ENCODE assay signal across 1 cellular context in the genomic region with DNA sequence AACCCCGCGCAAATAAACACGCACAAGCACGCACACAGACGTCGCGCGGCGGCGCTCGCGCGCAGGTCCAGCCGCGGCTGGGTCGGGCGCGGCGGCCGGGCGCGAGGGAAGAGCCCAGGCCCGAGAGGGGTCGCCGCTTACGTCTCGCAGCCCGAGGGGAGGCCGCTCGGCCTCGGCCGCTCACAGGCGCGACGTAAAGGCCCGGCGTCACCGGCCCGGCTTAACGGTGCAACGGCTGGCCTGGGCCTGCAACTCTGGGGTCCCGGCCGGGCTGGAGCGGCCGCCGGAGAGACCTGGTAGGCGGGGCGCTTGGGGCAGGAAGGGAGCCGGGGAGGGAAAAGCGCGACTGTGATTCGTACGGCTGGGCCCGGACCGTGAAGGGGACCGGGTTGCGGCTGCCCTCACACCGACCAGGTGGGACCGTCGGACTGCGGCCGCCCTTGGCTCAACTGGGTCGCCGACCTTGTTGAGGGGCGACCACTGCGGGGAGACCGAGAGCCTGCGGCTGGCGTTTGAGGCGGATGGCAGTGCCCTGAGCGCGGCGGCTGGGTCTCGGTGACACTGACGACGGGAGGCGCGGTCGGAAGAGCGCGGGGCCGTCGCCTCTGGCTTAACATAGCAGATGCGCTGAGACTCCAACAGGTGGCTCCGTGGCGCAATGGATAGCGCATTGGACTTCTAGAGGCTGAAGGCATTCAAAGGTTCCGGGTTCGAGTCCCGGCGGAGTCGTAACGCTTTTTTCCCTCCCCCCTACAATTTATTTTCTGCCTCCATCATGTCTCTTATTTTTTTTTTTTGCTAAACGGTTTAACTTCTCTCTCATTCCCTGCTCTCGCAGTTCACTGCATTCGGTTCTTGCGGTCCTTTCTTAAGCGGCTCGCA.
TF ChIP-seq lines count a peak whose summit lies in the region.

No MANE protein-coding gene starts in this region.

TF ChIP-seq in HepG2, 621 proteins besides CTCF, POLR2A, EP300 and RAD21 (continued from another document and continues in another):
- TF ChIP-seq, protein P1, sequence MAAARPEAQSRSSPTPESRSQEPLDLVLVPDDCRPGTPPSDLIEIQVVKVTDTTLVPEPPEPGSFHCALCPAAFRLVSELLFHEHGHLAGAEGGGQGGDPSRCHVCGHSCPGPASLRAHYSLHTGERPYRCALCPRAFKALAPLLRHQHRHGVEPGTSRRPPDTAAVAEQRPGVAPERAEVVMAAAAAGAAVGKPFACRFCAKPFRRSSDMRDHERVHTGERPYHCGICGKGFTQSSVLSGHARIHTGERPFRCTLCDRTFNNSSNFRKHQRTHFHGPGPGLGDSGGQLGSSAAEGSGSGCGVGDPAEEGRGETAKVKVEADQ (CRISPR knock-in tag; IDR thresholded peaks at IDR 0.05; ENCODE audit: borderline replicate concordance): peak; percentile 24; the same call in 1 of the 2 replicates
- TF ChIP-seq HOXA5 (CRISPR knock-in tag; IDR thresholded peaks at IDR 0.05) (peak; percentile 76), KLF13 (CRISPR knock-in tag; IDR thresholded peaks at IDR 0.05) (no peak; the same call in 1 of the 2 replicates), ZMAT3 (CRISPR knock-in tag; conservative IDR thresholded peaks at IDR 0.05) (peak; percentile 50), ZNF263 (CRISPR knock-in tag; IDR thresholded peaks at IDR 0.05) (no peak; the same call in 1 of the 2 replicates), BRCA1 (CRISPR knock-in tag; IDR thresholded peaks at IDR 0.05) (no peak), ZNF556 (CRISPR knock-in tag; IDR thresholded peaks at IDR 0.05; ENCODE audit: borderline replicate concordance) (peak; percentile 29; the same call in 1 of the 2 replicates), CCDC6 (CRISPR knock-in tag; IDR thresholded peaks at IDR 0.05) (peak; percentile 72; the same call in 1 of the 2 replicates), PCBP1 (IDR thresholded peaks at IDR 0.05; ENCODE audit: borderline replicate concordance, low read depth, low read length) (0 out of 2 replicates have a peak, but pooled peaks have one; percentile 77), SP4 (CRISPR knock-in tag; IDR thresholded peaks at IDR 0.05) (no peak; the same call in 1 of the 2 replicates), ZNF644 (CRISPR knock-in tag; IDR thresholded peaks at IDR 0.05; ENCODE audit: low read depth) (peak; percentile 78; the same call in 1 of the 2 replicates), TBX3 (IDR thresholded peaks at IDR 0.05; ENCODE audit: borderline replicate concordance) (no peak; the same call in 1 of the 2 replicates), ZNF619 (CRISPR knock-in tag; IDR thresholded peaks at IDR 0.05) (peak; percentile 47; the same call in 1 of the 2 replicates), SP140L (CRISPR knock-in tag; IDR thresholded peaks at IDR 0.05; ENCODE audit: borderline replicate concordance) (no peak), ZNF317 (CRISPR knock-in tag; IDR thresholded peaks at IDR 0.05) (peak; percentile 71), ZSCAN31 (CRISPR knock-in tag; IDR thresholded peaks at IDR 0.05; ENCODE audit: low read depth) (no peak), HHEX (CRISPR knock-in tag; IDR thresholded peaks at IDR 0.05) (no peak), ZNF12 (CRISPR knock-in tag; IDR thresholded peaks at IDR 0.05) (0 out of 2 replicates have a peak, but pooled peaks have one; percentile 36), ZNF83 (CRISPR knock-in tag; IDR thresholded peaks at IDR 0.05; ENCODE audit: borderline replicate concordance) (peak; percentile 95; the same call in 1 of the 2 replicates), ZBTB42 (CRISPR knock-in tag; IDR thresholded peaks at IDR 0.05) (0 out of 2 replicates have a peak, but pooled peaks have one; percentile 16), ZNF333 (CRISPR knock-in tag; IDR thresholded peaks at IDR 0.05; ENCODE audit: borderline replicate concordance) (peak; percentile 85; the same call in 1 of the 2 replicates), HOXA7 (CRISPR knock-in tag; IDR thresholded peaks at IDR 0.05) (no peak), PITX1 (CRISPR knock-in tag; IDR thresholded peaks at IDR 0.05) (peak; percentile 79; the same call in 1 of the 2 replicates), MAZ (IDR thresholded peaks at IDR 0.05; ENCODE audit: borderline replicate concordance, low read depth, low read length) (peak; percentile 53; the same call in 1 of the 2 replicates), MAZ (CRISPR knock-in tag; IDR thresholded peaks at IDR 0.05; ENCODE audit: low read depth) (peak; percentile 83), DPF2 (CRISPR knock-in tag; IDR thresholded peaks at IDR 0.05; ENCODE audit: borderline replicate concordance, low read depth) (no peak), ZSCAN30 (CRISPR knock-in tag; IDR thresholded peaks at IDR 0.05) (0 out of 2 replicates have a peak, but pooled peaks have one; percentile 64)
- TF ChIP-seq, protein P2, sequence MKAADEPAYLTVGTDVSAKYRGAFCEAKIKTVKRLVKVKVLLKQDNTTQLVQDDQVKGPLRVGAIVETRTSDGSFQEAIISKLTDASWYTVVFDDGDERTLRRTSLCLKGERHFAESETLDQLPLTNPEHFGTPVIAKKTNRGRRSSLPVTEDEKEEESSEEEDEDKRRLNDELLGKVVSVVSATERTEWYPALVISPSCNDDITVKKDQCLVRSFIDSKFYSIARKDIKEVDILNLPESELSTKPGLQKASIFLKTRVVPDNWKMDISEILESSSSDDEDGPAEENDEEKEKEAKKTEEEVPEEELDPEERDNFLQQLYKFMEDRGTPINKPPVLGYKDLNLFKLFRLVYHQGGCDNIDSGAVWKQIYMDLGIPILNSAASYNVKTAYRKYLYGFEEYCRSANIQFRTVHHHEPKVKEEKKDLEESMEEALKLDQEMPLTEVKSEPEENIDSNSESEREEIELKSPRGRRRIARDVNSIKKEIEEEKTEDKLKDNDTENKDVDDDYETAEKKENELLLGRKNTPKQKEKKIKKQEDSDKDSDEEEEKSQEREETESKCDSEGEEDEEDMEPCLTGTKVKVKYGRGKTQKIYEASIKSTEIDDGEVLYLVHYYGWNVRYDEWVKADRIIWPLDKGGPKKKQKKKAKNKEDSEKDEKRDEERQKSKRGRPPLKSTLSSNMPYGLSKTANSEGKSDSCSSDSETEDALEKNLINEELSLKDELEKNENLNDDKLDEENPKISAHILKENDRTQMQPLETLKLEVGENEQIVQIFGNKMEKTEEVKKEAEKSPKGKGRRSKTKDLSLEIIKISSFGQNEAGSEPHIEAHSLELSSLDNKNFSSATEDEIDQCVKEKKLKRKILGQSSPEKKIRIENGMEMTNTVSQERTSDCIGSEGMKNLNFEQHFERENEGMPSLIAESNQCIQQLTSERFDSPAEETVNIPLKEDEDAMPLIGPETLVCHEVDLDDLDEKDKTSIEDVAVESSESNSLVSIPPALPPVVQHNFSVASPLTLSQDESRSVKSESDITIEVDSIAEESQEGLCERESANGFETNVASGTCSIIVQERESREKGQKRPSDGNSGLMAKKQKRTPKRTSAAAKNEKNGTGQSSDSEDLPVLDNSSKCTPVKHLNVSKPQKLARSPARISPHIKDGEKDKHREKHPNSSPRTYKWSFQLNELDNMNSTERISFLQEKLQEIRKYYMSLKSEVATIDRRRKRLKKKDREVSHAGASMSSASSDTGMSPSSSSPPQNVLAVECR (CRISPR knock-in tag; IDR thresholded peaks at IDR 0.05; ENCODE audit: borderline replicate concordance): peak; percentile 37; the same call in 1 of the 2 replicates
- TF ChIP-seq, protein P3, sequence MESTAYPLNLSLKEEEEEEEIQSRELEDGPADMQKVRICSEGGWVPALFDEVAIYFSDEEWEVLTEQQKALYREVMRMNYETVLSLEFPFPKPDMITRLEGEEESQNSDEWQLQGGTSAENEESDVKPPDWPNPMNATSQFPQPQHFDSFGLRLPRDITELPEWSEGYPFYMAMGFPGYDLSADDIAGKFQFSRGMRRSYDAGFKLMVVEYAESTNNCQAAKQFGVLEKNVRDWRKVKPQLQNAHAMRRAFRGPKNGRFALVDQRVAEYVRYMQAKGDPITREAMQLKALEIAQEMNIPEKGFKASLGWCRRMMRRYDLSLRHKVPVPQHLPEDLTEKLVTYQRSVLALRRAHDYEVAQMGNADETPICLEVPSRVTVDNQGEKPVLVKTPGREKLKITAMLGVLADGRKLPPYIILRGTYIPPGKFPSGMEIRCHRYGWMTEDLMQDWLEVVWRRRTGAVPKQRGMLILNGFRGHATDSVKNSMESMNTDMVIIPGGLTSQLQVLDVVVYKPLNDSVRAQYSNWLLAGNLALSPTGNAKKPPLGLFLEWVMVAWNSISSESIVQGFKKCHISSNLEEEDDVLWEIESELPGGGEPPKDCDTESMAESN (CRISPR knock-in tag; conservative IDR thresholded peaks at IDR 0.05): peak; percentile 86
- TF ChIP-seq, protein P4, sequence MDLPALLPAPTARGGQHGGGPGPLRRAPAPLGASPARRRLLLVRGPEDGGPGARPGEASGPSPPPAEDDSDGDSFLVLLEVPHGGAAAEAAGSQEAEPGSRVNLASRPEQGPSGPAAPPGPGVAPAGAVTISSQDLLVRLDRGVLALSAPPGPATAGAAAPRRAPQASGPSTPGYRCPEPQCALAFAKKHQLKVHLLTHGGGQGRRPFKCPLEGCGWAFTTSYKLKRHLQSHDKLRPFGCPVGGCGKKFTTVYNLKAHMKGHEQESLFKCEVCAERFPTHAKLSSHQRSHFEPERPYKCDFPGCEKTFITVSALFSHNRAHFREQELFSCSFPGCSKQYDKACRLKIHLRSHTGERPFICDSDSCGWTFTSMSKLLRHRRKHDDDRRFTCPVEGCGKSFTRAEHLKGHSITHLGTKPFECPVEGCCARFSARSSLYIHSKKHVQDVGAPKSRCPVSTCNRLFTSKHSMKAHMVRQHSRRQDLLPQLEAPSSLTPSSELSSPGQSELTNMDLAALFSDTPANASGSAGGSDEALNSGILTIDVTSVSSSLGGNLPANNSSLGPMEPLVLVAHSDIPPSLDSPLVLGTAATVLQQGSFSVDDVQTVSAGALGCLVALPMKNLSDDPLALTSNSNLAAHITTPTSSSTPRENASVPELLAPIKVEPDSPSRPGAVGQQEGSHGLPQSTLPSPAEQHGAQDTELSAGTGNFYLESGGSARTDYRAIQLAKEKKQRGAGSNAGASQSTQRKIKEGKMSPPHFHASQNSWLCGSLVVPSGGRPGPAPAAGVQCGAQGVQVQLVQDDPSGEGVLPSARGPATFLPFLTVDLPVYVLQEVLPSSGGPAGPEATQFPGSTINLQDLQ (CRISPR knock-in tag; IDR thresholded peaks at IDR 0.05): 0 out of 2 replicates have a peak, but pooled peaks have one; percentile 57
- TF ChIP-seq, protein P5, sequence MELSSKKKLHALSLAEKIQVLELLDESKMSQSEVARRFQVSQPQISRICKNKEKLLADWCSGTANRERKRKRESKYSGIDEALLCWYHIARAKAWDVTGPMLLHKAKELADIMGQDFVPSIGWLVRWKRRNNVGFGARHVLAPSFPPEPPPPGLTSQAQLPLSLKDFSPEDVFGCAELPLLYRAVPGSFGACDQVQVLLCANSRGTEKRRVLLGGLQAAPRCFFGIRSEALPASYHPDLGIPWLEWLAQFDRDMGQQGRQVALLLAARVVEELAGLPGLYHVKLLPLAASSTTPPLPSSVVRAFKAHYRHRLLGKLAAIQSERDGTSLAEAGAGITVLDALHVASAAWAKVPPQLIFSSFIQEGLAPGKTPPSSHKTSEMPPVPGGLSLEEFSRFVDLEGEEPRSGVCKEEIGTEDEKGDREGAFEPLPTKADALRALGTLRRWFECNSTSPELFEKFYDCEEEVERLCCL (CRISPR knock-in tag; IDR thresholded peaks at IDR 0.05; ENCODE audit: borderline replicate concordance): peak; percentile 78; the same call in 1 of the 2 replicates
- TF ChIP-seq, protein P6, sequence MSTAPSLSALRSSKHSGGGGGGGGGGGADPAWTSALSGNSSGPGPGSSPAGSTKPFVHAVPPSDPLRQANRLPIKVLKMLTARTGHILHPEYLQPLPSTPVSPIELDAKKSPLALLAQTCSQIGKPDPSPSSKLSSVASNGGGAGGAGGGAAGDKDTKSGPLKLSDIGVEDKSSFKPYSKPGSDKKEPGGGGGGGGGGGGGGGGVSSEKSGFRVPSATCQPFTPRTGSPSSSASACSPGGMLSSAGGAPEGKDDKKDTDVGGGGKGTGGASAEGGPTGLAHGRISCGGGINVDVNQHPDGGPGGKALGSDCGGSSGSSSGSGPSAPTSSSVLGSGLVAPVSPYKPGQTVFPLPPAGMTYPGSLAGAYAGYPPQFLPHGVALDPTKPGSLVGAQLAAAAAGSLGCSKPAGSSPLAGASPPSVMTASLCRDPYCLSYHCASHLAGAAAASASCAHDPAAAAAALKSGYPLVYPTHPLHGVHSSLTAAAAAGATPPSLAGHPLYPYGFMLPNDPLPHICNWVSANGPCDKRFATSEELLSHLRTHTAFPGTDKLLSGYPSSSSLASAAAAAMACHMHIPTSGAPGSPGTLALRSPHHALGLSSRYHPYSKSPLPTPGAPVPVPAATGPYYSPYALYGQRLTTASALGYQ (CRISPR knock-in tag; IDR thresholded peaks at IDR 0.05): 0 out of 2 replicates have a peak, but pooled peaks have one; percentile 54
- TF ChIP-seq, protein P7, sequence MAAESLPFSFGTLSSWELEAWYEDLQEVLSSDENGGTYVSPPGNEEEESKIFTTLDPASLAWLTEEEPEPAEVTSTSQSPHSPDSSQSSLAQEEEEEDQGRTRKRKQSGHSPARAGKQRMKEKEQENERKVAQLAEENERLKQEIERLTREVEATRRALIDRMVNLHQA (CRISPR knock-in tag; IDR thresholded peaks at IDR 0.05): no peak
- TF ChIP-seq, protein P8, sequence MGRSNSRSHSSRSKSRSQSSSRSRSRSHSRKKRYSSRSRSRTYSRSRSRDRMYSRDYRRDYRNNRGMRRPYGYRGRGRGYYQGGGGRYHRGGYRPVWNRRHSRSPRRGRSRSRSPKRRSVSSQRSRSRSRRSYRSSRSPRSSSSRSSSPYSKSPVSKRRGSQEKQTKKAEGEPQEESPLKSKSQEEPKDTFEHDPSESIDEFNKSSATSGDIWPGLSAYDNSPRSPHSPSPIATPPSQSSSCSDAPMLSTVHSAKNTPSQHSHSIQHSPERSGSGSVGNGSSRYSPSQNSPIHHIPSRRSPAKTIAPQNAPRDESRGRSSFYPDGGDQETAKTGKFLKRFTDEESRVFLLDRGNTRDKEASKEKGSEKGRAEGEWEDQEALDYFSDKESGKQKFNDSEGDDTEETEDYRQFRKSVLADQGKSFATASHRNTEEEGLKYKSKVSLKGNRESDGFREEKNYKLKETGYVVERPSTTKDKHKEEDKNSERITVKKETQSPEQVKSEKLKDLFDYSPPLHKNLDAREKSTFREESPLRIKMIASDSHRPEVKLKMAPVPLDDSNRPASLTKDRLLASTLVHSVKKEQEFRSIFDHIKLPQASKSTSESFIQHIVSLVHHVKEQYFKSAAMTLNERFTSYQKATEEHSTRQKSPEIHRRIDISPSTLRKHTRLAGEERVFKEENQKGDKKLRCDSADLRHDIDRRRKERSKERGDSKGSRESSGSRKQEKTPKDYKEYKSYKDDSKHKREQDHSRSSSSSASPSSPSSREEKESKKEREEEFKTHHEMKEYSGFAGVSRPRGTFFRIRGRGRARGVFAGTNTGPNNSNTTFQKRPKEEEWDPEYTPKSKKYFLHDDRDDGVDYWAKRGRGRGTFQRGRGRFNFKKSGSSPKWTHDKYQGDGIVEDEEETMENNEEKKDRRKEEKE (IDR thresholded peaks at IDR 0.05): no peak
- TF ChIP-seq, protein P9, sequence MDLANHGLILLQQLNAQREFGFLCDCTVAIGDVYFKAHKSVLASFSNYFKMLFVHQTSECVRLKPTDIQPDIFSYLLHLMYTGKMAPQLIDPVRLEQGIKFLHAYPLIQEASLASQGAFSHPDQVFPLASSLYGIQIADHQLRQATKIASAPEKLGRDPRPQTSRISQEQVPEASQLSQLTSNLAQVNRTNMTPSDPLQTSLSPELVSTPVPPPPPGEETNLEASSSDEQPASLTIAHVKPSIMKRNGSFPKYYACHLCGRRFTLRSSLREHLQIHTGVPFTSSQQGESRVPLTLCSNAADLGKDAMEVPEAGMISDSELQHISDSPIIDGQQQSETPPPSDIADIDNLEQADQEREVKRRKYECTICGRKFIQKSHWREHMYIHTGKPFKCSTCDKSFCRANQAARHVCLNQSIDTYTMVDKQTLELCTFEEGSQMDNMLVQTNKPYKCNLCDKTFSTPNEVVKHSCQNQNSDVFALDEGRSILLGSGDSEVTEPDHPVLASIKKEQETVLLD (CRISPR knock-in tag; IDR thresholded peaks at IDR 0.05; ENCODE audit: low read depth): no peak
- TF ChIP-seq, protein P10, sequence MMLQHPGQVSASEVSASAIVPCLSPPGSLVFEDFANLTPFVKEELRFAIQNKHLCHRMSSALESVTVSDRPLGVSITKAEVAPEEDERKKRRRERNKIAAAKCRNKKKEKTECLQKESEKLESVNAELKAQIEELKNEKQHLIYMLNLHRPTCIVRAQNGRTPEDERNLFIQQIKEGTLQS (CRISPR knock-in tag; IDR thresholded peaks at IDR 0.05): no peak
